21 cellular contexts compared by ENCODE assay signal in the genomic region with DNA sequence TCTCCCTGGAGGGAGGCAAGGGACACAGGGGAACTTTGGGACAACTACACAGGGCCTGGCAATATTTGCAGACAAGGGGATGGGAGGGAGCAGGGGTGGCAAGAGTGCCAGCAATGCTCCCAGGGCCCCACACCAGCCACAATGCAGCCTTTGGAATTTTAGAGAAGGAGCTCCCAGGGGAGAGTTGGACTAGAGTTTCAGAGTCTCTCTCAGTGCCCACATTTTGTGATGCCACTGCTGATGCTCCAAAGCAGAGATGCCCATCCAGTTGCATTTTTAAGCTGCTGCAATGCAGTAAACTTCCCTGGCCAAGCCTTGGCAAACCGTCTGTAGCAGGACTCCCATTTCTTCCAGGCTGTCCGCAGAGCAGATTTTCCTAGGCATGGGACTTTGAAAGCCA.
A peak's percentile ranks its signal among the peaks of the same experiment; 100 is the strongest.
DNase-seq lines count a peak whose midpoint lies in the region; ATAC-seq and TF ChIP-seq lines count a peak whose summit lies in the region.
"Had no signal": no experiment of that assay in that cellular context is flagged by ENCODE, and none has a peak within 500 bp of the region (broad histone marks: within the 10 kb centered on the region; RNA-seq: fewer than 3 reads in every experiment).

No MANE protein-coding gene starts in this region.

- CTCF ChIA-PET in mammary epithelial cell (lab: Charles Lee; ENCODE audit: low non-redundant PET): no interaction called here
- CTCF ChIA-PET in activated CD8-positive, alpha-beta memory T cell treated with anti-CD3 and anti-CD28 coated beads, Interleukin-2, amount 10 ng/mL, durations not matched to agents 7 days and 5 days (lab: Charles Lee): interaction anchor here (1.5 to 1.7 kb wide), 2 partner anchors 9 to 95 kb away, joined by 5 to 6 read pairs; no protein-coding TSS in a partner anchor

- dilution Hi-C loops in mammary epithelial cell (cut with HindIII; ENCODE audit: low sequenced_read_pairs): no loop called here

- H3K79me2 ChIP-seq in mammary epithelial cell (ENCODE audit: insufficient read depth, low read length): no peaks in the 10 kb centered on the region

- H3K4me3 ChIP-seq in mammary epithelial cell (replicated peaks in 1 of 3; ENCODE audit: insufficient read depth in 1 of 3, low read depth in 2 of 3, low read length in 3 of 3) (no peak overlapping the region), uterus (no peak overlapping the region)
- H3K4me3 ChIP-seq: gastroesophageal sphincter, GM23338 had no signal

- H3K27ac Mint-ChIP-seq in stimulated activated naive B cell treated with anti-CD40 and anti-IgM and Interleukin-4, amounts not matched to agents 10 μg/mL and 1 μg/mL and 100 μg/mL, for 72 hours: no peak overlapping the region
- no peak overlapping the region for H3K27ac Mint-ChIP-seq in activated CD8-positive, alpha-beta memory T cell treated with anti-CD3 and anti-CD28 coated beads, Interleukin-2, amount 10 ng/mL, durations not matched to agents 7 days and 5 days
- H3K27ac Mint-ChIP-seq: activated naive CD8-positive, alpha-beta T cell treated with anti-CD3 and anti-CD28 coated beads, Interleukin-2, amount 50 U/mL, for 24 hours; GM23338; mesothelial cell of epicardium; progenitor cell of endocrine pancreas had no signal

- no peak for TF ChIP-seq POLR2A in uterus (IDR thresholded peaks at IDR 0.05)

- H3K27me3 Mint-ChIP-seq in stimulated activated naive B cell treated with anti-CD40 and anti-IgM and Interleukin-4, amounts not matched to agents 10 μg/mL and 1 μg/mL and 100 μg/mL, for 72 hours: no peaks in the 10 kb centered on the region
- peaks cover 12% of the 10 kb centered on the region for H3K27me3 Mint-ChIP-seq in activated CD8-positive, alpha-beta memory T cell treated with anti-CD3 and anti-CD28 coated beads, Interleukin-2, amount 10 ng/mL, durations not matched to agents 7 days and 5 days
- H3K27me3 Mint-ChIP-seq: activated naive CD8-positive, alpha-beta T cell treated with anti-CD3 and anti-CD28 coated beads, Interleukin-2, amount 50 U/mL, for 24 hours had no signal

- H3K9ac ChIP-seq in mammary epithelial cell (ENCODE audit: insufficient read depth, low read length): no peak overlapping the region

- no peak overlapping the region for H3K4me3 Mint-ChIP-seq in stimulated activated naive B cell treated with anti-CD40 and anti-IgM and Interleukin-4, amounts not matched to agents 10 μg/mL and 1 μg/mL and 100 μg/mL, for 72 hours
- H3K4me3 Mint-ChIP-seq in activated CD8-positive, alpha-beta memory T cell treated with anti-CD3 and anti-CD28 coated beads, Interleukin-2, amount 10 ng/mL, durations not matched to agents 7 days and 5 days: no peak overlapping the region
- H3K4me3 Mint-ChIP-seq: activated naive CD8-positive, alpha-beta T cell treated with anti-CD3 and anti-CD28 coated beads, Interleukin-2, amount 50 U/mL, for 24 hours; GM23338; mesothelial cell of epicardium had no signal

- H3K27ac ChIP-seq in mammary epithelial cell (ENCODE audit: insufficient read depth, low read depth, low read length): peak overlapping the region; percentile 91
- H3K27ac ChIP-seq in uterus: peak overlapping the region; percentile 60 to 84

- WGBS in mammary epithelial cell (ENCODE audit: low coverage, missing lambda C conversion rate): 95% methylated on average over 2 of the region's 2 CpGs

- BruUV-seq in mammary epithelial cell (replicated peaks; lab: Mats Ljungman, UMichigan): no TSS peak

- H3K36me3 ChIP-seq in mammary epithelial cell (ENCODE audit: insufficient read depth, low read length) (no peaks in the 10 kb centered on the region), uterus (no peaks in the 10 kb centered on the region)
- H3K36me3 ChIP-seq: gastroesophageal sphincter had no signal

- H3K4me1 Mint-ChIP-seq in stimulated activated naive B cell treated with anti-CD40 and anti-IgM and Interleukin-4, amounts not matched to agents 10 μg/mL and 1 μg/mL and 100 μg/mL, for 72 hours: peaks cover 55 to 72% of the 10 kb centered on the region in 2 donors
- H3K4me1 Mint-ChIP-seq in activated CD8-positive, alpha-beta memory T cell treated with anti-CD3 and anti-CD28 coated beads, Interleukin-2, amount 10 ng/mL, durations not matched to agents 7 days and 5 days: peaks cover 18% of the 10 kb centered on the region

- H3K9me3 ChIP-seq in mammary epithelial cell (replicated peaks; ENCODE audit: insufficient read depth, low read length): no peaks in the 10 kb centered on the region
- no peaks in the 10 kb centered on the region for H3K9me3 ChIP-seq in uterus
- H3K9me3 ChIP-seq: gastroesophageal sphincter had no signal

- no peak for TF ChIP-seq CTCF in mammary epithelial cell (conservative IDR thresholded peaks at IDR 0.05 in 1 of 2, IDR thresholded peaks at IDR 0.05 in 1 of 2; ENCODE audit: extremely low read depth in 1 of 2, insufficient read depth in 1 of 2, low read depth in 1 of 2, low read length in 2 of 2)
- no peak for TF ChIP-seq CTCF in uterus (IDR thresholded peaks at IDR 0.05)

- no peak overlapping the region for H3K4me2 ChIP-seq in mammary epithelial cell (ENCODE audit: insufficient read depth, low read depth, low read length)
- H3K4me2 ChIP-seq: GM23338 had no signal

- DNase-seq in activated effector memory CD4-positive, alpha-beta T cell treated with anti-CD3 and anti-CD28 coated beads, Interleukin-2, amount 50 U/mL, for 16 hours: peak; percentile 38
- DNase-seq in activated effector memory CD4-positive, alpha-beta T cell treated with Interleukin-2 at 50 U/mL for 16 hours: no peak
- DNase-seq in mammary epithelial cell (no peak), myocyte (ENCODE audit: low read depth) (peak; percentile 87), uterus (peak in 1 of 2 donors; percentile 13), 8988T (no peak)
- no peak for DNase-seq in stimulated activated naive B cell treated with anti-CD40 and anti-IgM and Interleukin-4, amounts not matched to agents 10 μg/mL and 1 μg/mL and 100 μg/mL, for 72 hours
- no peak for DNase-seq in activated CD8-positive, alpha-beta memory T cell treated with anti-CD3 and anti-CD28 coated beads, Interleukin-2, amount 10 ng/mL, durations not matched to agents 7 days and 5 days
- DNase-seq: activated CD4-positive, alpha-beta T cell treated with anti-CD3 and anti-CD28 coated beads for 1 hour; activated CD8-positive, alpha-beta memory T cell treated with anti-CD3 and anti-CD28 coated beads for 24 hours; activated naive CD8-positive, alpha-beta T cell treated with anti-CD3 and anti-CD28 coated beads, Interleukin-2, amount 50 U/mL, for 24 hours; C1 segment of cervical spinal cord; KG1; NCI-H1694 treated with DMSO at 0.1 percent for 48 hours; NCI-H748 treated with DMSO at 0.1 percent for 48 hours; SHP77; stimulated activated CD4-positive, alpha-beta T cell treated with anti-CD3 and anti-CD28 coated beads, Interleukin-4, amount 100 ng/mL, for 24 hours had no signal

- no peaks in the 10 kb centered on the region for H3K9me3 Mint-ChIP-seq in stimulated activated naive B cell treated with anti-CD40 and anti-IgM and Interleukin-4, amounts not matched to agents 10 μg/mL and 1 μg/mL and 100 μg/mL, for 72 hours
- peaks cover 3% of the 10 kb centered on the region for H3K9me3 Mint-ChIP-seq in activated CD8-positive, alpha-beta memory T cell treated with anti-CD3 and anti-CD28 coated beads, Interleukin-2, amount 10 ng/mL, durations not matched to agents 7 days and 5 days (ENCODE audit: low read depth)
- H3K9me3 Mint-ChIP-seq: activated naive CD8-positive, alpha-beta T cell treated with anti-CD3 and anti-CD28 coated beads, Interleukin-2, amount 50 U/mL, for 24 hours; GM23338 had no signal

- intact Hi-C loops in mammary epithelial cell (cut with micrococcal nuclease) (loop anchor here (2.0 kb wide), 1 partner anchor 227 kb away; no protein-coding TSS in a partner anchor), uterus (cut with DNase I; ENCODE audit: low total_unique reads) (no loop called here)

- no peak for ATAC-seq in stimulated activated naive B cell treated with anti-CD40 and anti-IgM and Interleukin-4, amounts not matched to agents 10 μg/mL and 1 μg/mL and 100 μg/mL, for 72 hours (replicated peaks)
- ATAC-seq in activated CD8-positive, alpha-beta memory T cell treated with anti-CD3 and anti-CD28 coated beads, Interleukin-2, amount 10 ng/mL, durations not matched to agents 7 days and 5 days: no peak
- ATAC-seq: activated naive CD8-positive, alpha-beta T cell treated with anti-CD3 and anti-CD28 coated beads, Interleukin-2, amount 50 U/mL, for 24 hours; GM23338 had no signal

- H3K4me1 ChIP-seq in mammary epithelial cell (ENCODE audit: insufficient read depth, low read length) (peaks cover 40% of the 10 kb centered on the region), uterus (peaks cover 0 to 11% of the 10 kb centered on the region in 2 donors)

- H3K27me3 ChIP-seq in mammary epithelial cell (ENCODE audit: insufficient read depth, low read length): no peaks in the 10 kb centered on the region
- no peaks in the 10 kb centered on the region for H3K27me3 ChIP-seq in uterus
- H3K27me3 ChIP-seq: gastroesophageal sphincter had no signal

- no peaks in the 10 kb centered on the region for H4K20me1 ChIP-seq in mammary epithelial cell (ENCODE audit: insufficient read depth, low read length)

- H2AFZ ChIP-seq in mammary epithelial cell (ENCODE audit: low read depth, low read length): no peak overlapping the region
- H2AFZ ChIP-seq: GM23338 had no signal

- in situ Hi-C loops in mammary epithelial cell (cut with MboI; ENCODE audit: low sequenced_read_pairs in 2 of 2): no loop called here

- no peaks in the 10 kb centered on the region for H3K36me3 Mint-ChIP-seq in stimulated activated naive B cell treated with anti-CD40 and anti-IgM and Interleukin-4, amounts not matched to agents 10 μg/mL and 1 μg/mL and 100 μg/mL, for 72 hours
- H3K36me3 Mint-ChIP-seq in activated CD8-positive, alpha-beta memory T cell treated with anti-CD3 and anti-CD28 coated beads, Interleukin-2, amount 10 ng/mL, durations not matched to agents 7 days and 5 days: peaks cover 4% of the 10 kb centered on the region

Comparison
In these comparisons a context has a peak if more than half of its experiments do, and no peak if none do; other contexts are left out.
1. DNase-seq: peak in activated effector memory CD4-positive, alpha-beta T cell treated with anti-CD3 and anti-CD28 coated beads, Interleukin-2, amount 50 U/mL, for 16 hours (single experiment) and myocyte (single experiment); none in activated effector memory CD4-positive, alpha-beta T cell treated with Interleukin-2 at 50 U/mL for 16 hours (single experiment), mammary epithelial cell (single experiment), stimulated activated naive B cell treated with anti-CD40 and anti-IgM and Interleukin-4, amounts not matched to agents 10 μg/mL and 1 μg/mL and 100 μg/mL, for 72 hours (single experiment), 8988T (single experiment) and activated CD8-positive, alpha-beta memory T cell treated with anti-CD3 and anti-CD28 coated beads, Interleukin-2, amount 10 ng/mL, durations not matched to agents 7 days and 5 days (single experiment).